Comparison of ENCODE assay signal across 1 cellular context in genomic region chr20:23009636-23010035, GRCh38.
TF ChIP-seq lines count a peak whose summit lies in the region.

No MANE protein-coding gene starts in this region.

TF ChIP-seq in HEK293, 187 proteins besides CTCF, POLR2A, EP300 and RAD21 (continued from another document):
- TF ChIP-seq SP2 (tag by site-specific recombination; IDR thresholded peaks at IDR 0.05) (no peak), ZNF76 (tag by site-specific recombination; IDR thresholded peaks at IDR 0.05; ENCODE audit: borderline replicate concordance, low read depth) (no peak)
TF ChIP-seq in HEK293: peak in this region for 3.
